In the genomic region with DNA sequence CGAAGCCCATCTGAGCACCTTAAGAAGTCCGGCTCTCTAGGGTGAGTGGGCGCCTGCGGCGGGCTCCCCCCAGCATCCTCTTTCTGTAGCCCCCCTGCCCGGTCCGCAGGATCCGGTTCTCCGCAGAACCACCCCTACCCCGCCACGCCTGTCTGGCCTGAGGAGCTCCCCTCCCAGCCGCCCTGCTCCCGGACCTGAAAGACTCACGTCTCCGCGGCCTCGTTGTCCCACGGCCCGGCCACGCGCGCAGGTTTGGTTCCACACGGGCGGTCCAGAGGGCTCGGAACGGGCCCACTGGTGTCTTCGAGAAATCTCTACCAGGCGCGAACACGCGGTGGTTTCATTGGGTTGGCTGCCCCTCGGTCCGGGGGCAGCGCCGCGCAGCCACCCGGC, we compare ENCODE assay signal across 8 cellular contexts. TPM values are rescaled to one million over a fixed set of nuclear protein-coding genes. Genes with fewer than 3 reads are reported as not detected.
DNase-seq lines count a peak whose midpoint lies in the region; ATAC-seq and TF ChIP-seq lines count a peak whose summit lies in the region.

No MANE protein-coding gene starts in this region.

- H3K36me3 ChIP-seq in GM06990 (ENCODE audit: control insufficient read depth, insufficient read depth, low read length) (peaks cover 4% of the 10 kb centered on the region; the same call in 1 of the 2 replicates), HCT116 (ENCODE audit: control insufficient read depth in 1 of 2, insufficient read depth in 2 of 2, low read length in 2 of 2) (peaks cover under 1 to 1% of the 10 kb centered on the region in 2 experiments; a peak in 3 of 4 replicates), SK-N-MC (ENCODE audit: insufficient read depth, low read length) (peaks cover 24% of the 10 kb centered on the region), skeletal muscle satellite cell (ENCODE audit: insufficient read depth, low read length) (peaks cover 11% of the 10 kb centered on the region)

- H3K9ac ChIP-seq in HCT116 (ENCODE audit: low read length) (peak overlapping the region; percentile 85), SK-N-MC (ENCODE audit: insufficient read length) (peak overlapping the region; percentile 99), skeletal muscle satellite cell (ENCODE audit: low read depth, low read length) (peak overlapping the region; percentile 100)

- no TSS peak for BruUV-seq in HCT116 (replicated peaks; lab: Mats Ljungman, UMichigan)

- ATAC-seq in HCT116: peak; percentile 12

- POLR2A ChIA-PET in HCT116 (lab: Charles Lee): interaction anchor here (0.7 to 1.3 kb wide), 2 partner anchors 11 to 73 kb away, joined by 3 to 4 read pairs; no protein-coding TSS in a partner anchor

- TF ChIP-seq CTCF in GM06990 (IDR thresholded peaks at IDR 0.05; ENCODE audit: insufficient read depth, low read length, poor library complexity, severe bottlenecking) (no peak), HCT116 (IDR thresholded peaks at IDR 0.05 in 2 of 3, conservative IDR thresholded peaks at IDR 0.05 in 1 of 3; ENCODE audit: borderline replicate concordance in 1 of 3, insufficient read depth in 1 of 3, low read depth in 2 of 3, low read length in 2 of 3) (no peak), foreskin fibroblast (IDR thresholded peaks at IDR 0.05; ENCODE audit: low read depth, low read length) (no peak)

- H3K27ac ChIP-seq in HCT116 (ENCODE audit: low read depth, low read length) (peak overlapping the region; percentile 100), SK-N-MC (no peak overlapping the region)

- intact Hi-C loops in HCT116 (cut with micrococcal nuclease): no loop called here

- H3K4me2 ChIP-seq in HCT116 (ENCODE audit: low read length): peak overlapping the region; percentile 99
- H3K4me2 ChIP-seq in skeletal muscle satellite cell (ENCODE audit: low read length): peak overlapping the region; percentile 100

- H3K27me3 ChIP-seq in GM06990 (replicated peaks; ENCODE audit: control insufficient read depth, insufficient read depth, low read length): no peaks in the 10 kb centered on the region
- H3K27me3 ChIP-seq in HCT116 (ENCODE audit: insufficient read depth, low read length): no peaks in the 10 kb centered on the region
- H3K27me3 ChIP-seq in skeletal muscle satellite cell (ENCODE audit: control insufficient read depth, insufficient read depth, low read length): no peaks in the 10 kb centered on the region

- no peaks in the 10 kb centered on the region for H4K20me1 ChIP-seq in HCT116 (ENCODE audit: insufficient read depth)

- no peak overlapping the region for H2AFZ ChIP-seq in HCT116 (ENCODE audit: low read depth, low read length, poor library complexity, severe bottlenecking)

- no peaks in the 10 kb centered on the region for H3K9me2 ChIP-seq in HCT116 (ENCODE audit: insufficient read depth)

- H3K4me1 ChIP-seq in HCT116 (ENCODE audit: control insufficient read depth in 1 of 2, insufficient read depth in 2 of 2, low read length in 2 of 2): peaks cover 12 to 22% of the 10 kb centered on the region in 2 experiments
- H3K4me1 ChIP-seq in skeletal muscle satellite cell (ENCODE audit: control insufficient read depth, insufficient read depth, low read length): peaks cover 12% of the 10 kb centered on the region

- H3K79me2 ChIP-seq in HCT116 (ENCODE audit: insufficient read depth, low read length): peaks cover 75% of the 10 kb centered on the region

- RAD21 ChIA-PET in HCT116 (lab: Charles Lee; ENCODE audit: low non-redundant PET in 1 of 2, low total read pairs in 2 of 2, uncharacterized antibody in 2 of 2, unreplicated experiment in 2 of 2): interaction anchor here in 1 of 2 experiments (0.8 kb wide), 1 partner anchor 69 kb away, joined by 3 read pairs; no protein-coding TSS in a partner anchor

- TF ChIP-seq RAD21 in HCT116 (IDR thresholded peaks at IDR 0.05; ENCODE audit: low read depth): no peak

- peak; percentile 63 for TF ChIP-seq POLR2A in HCT116 (IDR thresholded peaks at IDR 0.05; ENCODE audit: borderline replicate concordance, extremely low read depth, insufficient read depth, insufficient read length)

- CTCF ChIA-PET in HCT116 (lab: Charles Lee): no interaction called here

- DNase-seq in GM06990 (ENCODE audit: extremely low read depth, insufficient read length): no peak
- DNase-seq in HCT116 (ENCODE audit: low read depth, low spot score): no peak
- DNase-seq in SK-N-MC (ENCODE audit: low read depth, low spot score): no peak
- DNase-seq in foreskin fibroblast: no peak
- DNase-seq in NCI-H526 treated with DMSO at 0.1 percent for 48 hours (lab: John Stamatoyannopoulos, UW): no peak
- no peak for DNase-seq in Kasumi-1 (lab: John Stamatoyannopoulos, UW)
- no peak for DNase-seq in NK-92 treated with Interleukin-12 subunit alpha and Interleukin-12 subunit beta, amount 100 ng/mL, for 24 hours (lab: John Stamatoyannopoulos, UW)

- H3K4me3 ChIP-seq in GM06990 (replicated peaks; ENCODE audit: low read depth, low read length) (peak overlapping the region; percentile 100), HCT116 (replicated peaks in 1 of 2; ENCODE audit: low read depth in 1 of 2, low read length in 2 of 2) (peak overlapping the region; percentile 87 to 98), SK-N-MC (peak overlapping the region; percentile 98), foreskin fibroblast (ENCODE audit: low read depth in 1 of 2, low read length in 2 of 2) (peak overlapping the region; percentile 81 to 87), skeletal muscle satellite cell (ENCODE audit: low read length) (peak overlapping the region; percentile 99)

- no peaks in the 10 kb centered on the region for H3K9me3 ChIP-seq in HCT116 (ENCODE audit: control insufficient read depth in 1 of 2, insufficient read depth in 1 of 2, low read depth in 1 of 2, low read length in 2 of 2)
- H3K9me3 ChIP-seq in SK-N-MC (ENCODE audit: low read depth, low read length): no peaks in the 10 kb centered on the region
- no peaks in the 10 kb centered on the region for H3K9me3 ChIP-seq in skeletal muscle satellite cell (replicated peaks; ENCODE audit: low read length)

TF ChIP-seq in HCT116, 20 proteins besides CTCF, POLR2A, EP300 and RAD21 (continues in another document):
- TF ChIP-seq SIN3A (IDR thresholded peaks at IDR 0.05; ENCODE audit: low read depth): no peak
- TF ChIP-seq, protein P1, sequence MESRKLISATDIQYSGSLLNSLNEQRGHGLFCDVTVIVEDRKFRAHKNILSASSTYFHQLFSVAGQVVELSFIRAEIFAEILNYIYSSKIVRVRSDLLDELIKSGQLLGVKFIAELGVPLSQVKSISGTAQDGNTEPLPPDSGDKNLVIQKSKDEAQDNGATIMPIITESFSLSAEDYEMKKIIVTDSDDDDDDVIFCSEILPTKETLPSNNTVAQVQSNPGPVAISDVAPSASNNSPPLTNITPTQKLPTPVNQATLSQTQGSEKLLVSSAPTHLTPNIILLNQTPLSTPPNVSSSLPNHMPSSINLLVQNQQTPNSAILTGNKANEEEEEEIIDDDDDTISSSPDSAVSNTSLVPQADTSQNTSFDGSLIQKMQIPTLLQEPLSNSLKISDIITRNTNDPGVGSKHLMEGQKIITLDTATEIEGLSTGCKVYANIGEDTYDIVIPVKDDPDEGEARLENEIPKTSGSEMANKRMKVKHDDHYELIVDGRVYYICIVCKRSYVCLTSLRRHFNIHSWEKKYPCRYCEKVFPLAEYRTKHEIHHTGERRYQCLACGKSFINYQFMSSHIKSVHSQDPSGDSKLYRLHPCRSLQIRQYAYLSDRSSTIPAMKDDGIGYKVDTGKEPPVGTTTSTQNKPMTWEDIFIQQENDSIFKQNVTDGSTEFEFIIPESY (IDR thresholded peaks at IDR 0.05; ENCODE audit: extremely low read depth, insufficient replicate concordance, low read length): no peak
- TF ChIP-seq SRF (IDR thresholded peaks at IDR 0.05; ENCODE audit: low read depth): no peak
- TF ChIP-seq EZH2phosphoT487 (IDR thresholded peaks at IDR 0.05; ENCODE audit: borderline replicate concordance): no peak
- no peak; the same call in 1 of the 2 replicates for TF ChIP-seq POLR2AphosphoS5 (IDR thresholded peaks at IDR 0.05; ENCODE audit: low read depth, low read length)
- no peak for TF ChIP-seq SP1 (IDR thresholded peaks at IDR 0.05; ENCODE audit: low read depth)
- no peak for TF ChIP-seq EZH2 (IDR thresholded peaks at IDR 0.05)
- TF ChIP-seq FOSL1 (IDR thresholded peaks at IDR 0.05; ENCODE audit: low read depth): no peak
- TF ChIP-seq ELF1 (IDR thresholded peaks at IDR 0.05; ENCODE audit: borderline replicate concordance, low read depth): no peak
- TF ChIP-seq, protein P2, sequence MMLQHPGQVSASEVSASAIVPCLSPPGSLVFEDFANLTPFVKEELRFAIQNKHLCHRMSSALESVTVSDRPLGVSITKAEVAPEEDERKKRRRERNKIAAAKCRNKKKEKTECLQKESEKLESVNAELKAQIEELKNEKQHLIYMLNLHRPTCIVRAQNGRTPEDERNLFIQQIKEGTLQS (IDR thresholded peaks at IDR 0.05): no peak

RNA-seq across cellular contexts. Expression of a gene that starts 0.2 kb away (rescaled TPM):
- total RNA-seq in HCT116 (2021; ENCODE audit: unreplicated experiment): 70.5 TPM
- polyA plus RNA-seq in HCT116 (2012): 63.1 and 71.2 TPM in 2 replicates
- total RNA-seq in skeletal muscle satellite cell (2012; rRNA removed): 64.9 and 81.7 TPM in 2 replicates

RNA-seq across cellular contexts. Expression of a gene that starts 0.8 kb away (rescaled TPM):
- total RNA-seq in HCT116 (2021; ENCODE audit: unreplicated experiment): 109 TPM
- 72.6 and 75.2 TPM in 2 replicates for polyA plus RNA-seq in HCT116 (2012)
- total RNA-seq in skeletal muscle satellite cell (2012; rRNA removed): 65.5 and 70.7 TPM in 2 replicates

RNA-seq across cellular contexts. Expression of a gene that starts 58.4 kb away (rescaled TPM):
- total RNA-seq in HCT116 (2021; ENCODE audit: unreplicated experiment): 12.1 TPM
- polyA plus RNA-seq in HCT116 (2012): 11.6 and 12.3 TPM in 2 replicates
- 12.2 and 17.2 TPM in 2 replicates for total RNA-seq in skeletal muscle satellite cell (2012; rRNA removed)
